ENCODE assay signal across 8 cellular contexts in the genomic region with DNA sequence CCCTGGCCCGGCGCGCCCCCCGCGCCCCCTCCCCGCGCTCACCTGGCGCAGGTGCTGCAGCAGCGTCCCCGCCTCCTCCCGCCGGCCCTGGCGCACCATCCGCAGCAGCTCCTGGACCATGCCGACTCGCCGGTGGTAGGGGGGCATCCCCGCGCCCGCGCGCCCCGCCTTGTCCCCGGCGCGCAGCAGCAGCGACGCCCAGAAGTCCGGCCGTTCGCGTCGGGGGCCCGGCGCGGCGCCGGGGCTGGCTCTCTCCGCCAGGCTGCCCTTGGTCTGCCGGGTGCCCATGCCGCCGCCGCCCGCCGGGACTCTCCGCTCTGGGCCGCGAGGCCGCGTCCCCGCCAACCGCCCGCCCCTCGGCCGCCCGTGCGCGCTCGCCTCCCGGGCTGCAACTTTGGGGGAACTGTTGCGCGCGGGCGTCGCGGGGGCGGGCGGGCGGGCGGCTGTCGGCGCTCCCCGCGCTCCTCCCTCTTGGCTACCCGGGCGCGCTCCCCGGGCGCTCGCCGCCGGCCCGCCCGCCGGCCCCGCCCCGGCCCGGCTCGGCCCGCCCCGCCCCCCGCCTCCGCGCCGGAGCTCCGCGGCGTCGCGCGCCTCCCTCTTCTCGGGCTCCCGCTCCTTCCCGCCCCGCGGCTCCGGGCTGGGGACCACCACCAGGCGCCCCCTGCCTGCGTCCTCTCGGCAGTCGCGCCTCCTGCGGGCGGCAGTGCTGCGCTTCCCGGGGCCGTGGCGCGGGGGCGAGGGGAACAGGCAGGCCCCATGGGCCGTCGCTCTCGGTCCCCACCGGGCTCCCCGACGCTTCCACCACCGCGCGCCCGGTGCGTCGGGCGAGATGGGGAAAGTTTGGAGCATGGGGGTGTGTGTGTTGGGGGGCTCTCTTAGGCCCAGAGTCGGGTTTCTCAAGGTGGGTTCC. TPM values are rescaled to one million over a fixed set of nuclear protein-coding genes. Genes with fewer than 3 reads are reported as not detected.
DNase-seq lines count a peak whose midpoint lies in the region; ATAC-seq, FAIRE-seq and TF ChIP-seq lines count a peak whose summit lies in the region.

A gene with protein sequence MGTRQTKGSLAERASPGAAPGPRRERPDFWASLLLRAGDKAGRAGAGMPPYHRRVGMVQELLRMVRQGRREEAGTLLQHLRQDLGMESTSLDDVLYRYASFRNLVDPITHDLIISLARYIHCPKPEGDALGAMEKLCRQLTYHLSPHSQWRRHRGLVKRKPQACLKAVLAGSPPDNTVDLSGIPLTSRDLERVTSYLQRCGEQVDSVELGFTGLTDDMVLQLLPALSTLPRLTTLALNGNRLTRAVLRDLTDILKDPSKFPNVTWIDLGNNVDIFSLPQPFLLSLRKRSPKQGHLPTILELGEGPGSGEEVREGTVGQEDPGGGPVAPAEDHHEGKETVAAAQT (minus strand): TSS at position 491 of the 910 bp plus-strand sequence. CDS start 203 bp downstream, at position 288.

- H3K4me3 ChIP-seq in astrocyte of the spinal cord (ENCODE audit: low read depth, low read length) (peak within 1 kb of the TSS; percentile 29), iPS-18a (ENCODE audit: low read length) (peak within 1 kb of the TSS; percentile 59), small intestine (ENCODE audit: low read depth in 1 of 2, low read length in 2 of 2) (peak within 1 kb of the TSS; percentile 64 to 96)

- peak within 1 kb of the TSS; percentile 75 to 81 (median 78) for H3K4me3 Mint-ChIP-seq in T-cell

- H3K27me3 Mint-ChIP-seq in T-cell, result no peaks in the 10 kb centered on the region

- ATAC-seq in HG03342 (IDR thresholded peaks at IDR 0.05; ENCODE audit: unreplicated experiment) (peak; percentile 41), T-cell (replicated peaks in 1 of 4) (peak; percentile 89 to 91 (median 90)), HG03571 (IDR thresholded peaks at IDR 0.05; ENCODE audit: unreplicated experiment) (no peak), HG03521 (IDR thresholded peaks at IDR 0.05; ENCODE audit: unreplicated experiment) (no peak)

- DNase-seq in DMS53 treated with DMSO at 0.1 percent for 48 hours (lab: John Stamatoyannopoulos, UW; ENCODE audit: unreplicated experiment), result peak; percentile 28
- DNase-seq in T-cell, result peak in 32 of 34 experiments; percentile 2 to 59 (median 32)
- no peak for DNase-seq in astrocyte of the spinal cord (ENCODE audit: low read depth, low spot score)
- peak; percentile 60 for DNase-seq in small intestine

- in situ Hi-C loops in astrocyte of the spinal cord (cut with HindIII; ENCODE audit: low sequenced_read_pairs), result no loop called here

- H3K4me1 Mint-ChIP-seq in T-cell, result peaks cover 14 to 24% (median 15%) of the 10 kb centered on the region in 3 donors

- H3K27ac ChIP-seq in iPS-18a (ENCODE audit: low read length) (no peak within 1 kb of the TSS), small intestine (ENCODE audit: low read depth in 1 of 2, low read length in 1 of 2) (peak within 1 kb of the TSS; percentile 73 to 95)

- 1 to 2% (median 1%) methylated on average over 37 to 134 of the region's 134 CpGs for WGBS in small intestine, 3 donors

- CTCF ChIA-PET in T-cell (lab: Charles Lee), result no interaction called here

- H3K36me3 ChIP-seq in iPS-18a (ENCODE audit: control insufficient read depth, low read depth, low read length), result no peaks in the 10 kb centered on the region
- H3K36me3 ChIP-seq in small intestine (ENCODE audit: control insufficient read depth in 2 of 2, insufficient read depth in 2 of 2, low read length in 2 of 2), result peaks cover 0 to 4% of the 10 kb centered on the region in 2 donors

- H3K4me1 ChIP-seq in iPS-18a (ENCODE audit: control insufficient read depth, low read depth, low read length), result peaks cover 34% of the 10 kb centered on the region
- peaks cover 6 to 11% of the 10 kb centered on the region in 2 donors for H3K4me1 ChIP-seq in small intestine (ENCODE audit: control insufficient read depth in 2 of 2, insufficient read depth in 1 of 2, low read depth in 1 of 2, low read length in 1 of 2)

- H3K9ac ChIP-seq in iPS-18a (ENCODE audit: low read length), result peak within 1 kb of the TSS; percentile 1

- POLR2A ChIA-PET in T-cell (lab: Charles Lee), result no interaction called here

- H3K36me3 Mint-ChIP-seq in T-cell, result no peaks in the 10 kb centered on the region

- H3K27ac Mint-ChIP-seq in T-cell, result no peak within 1 kb of the TSS

- FAIRE-seq in small intestine (lab: Jason Lieb, UNC), result no peak

- TF ChIP-seq CTCF in astrocyte of the spinal cord (IDR thresholded peaks at IDR 0.05; ENCODE audit: low read depth, low read length), result no peak

- H3K9me3 ChIP-seq in iPS-18a (ENCODE audit: control insufficient read depth, low read depth, low read length) (no peaks in the 10 kb centered on the region), small intestine (ENCODE audit: control insufficient read depth, low read depth) (no peaks in the 10 kb centered on the region)

- H3K27me3 ChIP-seq in iPS-18a (ENCODE audit: control insufficient read depth, insufficient read depth, low read length), result peaks cover 37% of the 10 kb centered on the region
- H3K27me3 ChIP-seq in small intestine (ENCODE audit: control insufficient read depth in 2 of 2, insufficient read depth in 2 of 2, low read length in 2 of 2), result no peaks in the 10 kb centered on the region

- H3K9me3 Mint-ChIP-seq in T-cell, result no peaks in the 10 kb centered on the region

RNA-seq across cellular contexts. Expression of the gene that starts here (rescaled TPM):
- total RNA-seq in T-cell, result 1 to 10 TPM; 3.5 to 7.8 (median 5.4) TPM
- 100 to 1,000 TPM in 1 of 3 donors, 10 to 100 TPM in 2; 30.5 to 130 (median 80.5) TPM for polyA plus RNA-seq in small intestine

Comparison
In these comparisons a context has a peak if more than half of its experiments do, and no peak if none do; other contexts are left out.
1. ATAC-seq: peak in HG03342 (single experiment) and T-cell (4 of 4); none in HG03571 (single experiment) and HG03521 (single experiment).
2. H3K4me3 ChIP-seq: peak in every context shown above with its lines; median percentile 80 in small intestine; 59 in iPS-18a; 29 in astrocyte of the spinal cord.